Comparison of ENCODE assay signal across 8 cellular contexts in genomic region chr11:66115638-66116410, GRCh38. TPM values are rescaled to one million over a fixed set of nuclear protein-coding genes. Genes with fewer than 3 reads are reported as not detected.
A peak's percentile ranks its signal among the peaks of the same experiment; 100 is the strongest.
DNase-seq lines count a peak whose midpoint lies in the region; ATAC-seq and TF ChIP-seq lines count a peak whose summit lies in the region.

No MANE protein-coding gene starts in this region.

- H3K9ac ChIP-seq in endodermal cell (ENCODE audit: extremely low read depth, low read length, poor library complexity, severe bottlenecking), result no peak overlapping the region

- no peak overlapping the region for H3K27ac ChIP-seq in endodermal cell (ENCODE audit: low read depth, low read length)

- peaks cover 21% of the 10 kb centered on the region for H3K4me1 ChIP-seq in endodermal cell (ENCODE audit: control insufficient read depth, insufficient read depth, low read length)

- H3K9me3 Mint-ChIP-seq in activated CD8-positive, alpha-beta memory T cell treated with anti-CD3 and anti-CD28 coated beads, Interleukin-2, amount 10 ng/mL, durations not matched to agents 7 days and 5 days (ENCODE audit: low read depth), result no peaks in the 10 kb centered on the region
- no peaks in the 10 kb centered on the region for H3K9me3 Mint-ChIP-seq in endodermal cell

- peak; percentile 74 for ATAC-seq in activated CD8-positive, alpha-beta memory T cell treated with anti-CD3 and anti-CD28 coated beads, Interleukin-2, amount 10 ng/mL, durations not matched to agents 7 days and 5 days
- peak; percentile 45 for ATAC-seq in HG03097 (IDR thresholded peaks at IDR 0.05; ENCODE audit: low FRiP score, unreplicated experiment)
- peak; percentile 50 for ATAC-seq in stimulated activated naive CD8-positive, alpha-beta T cell treated with anti-CD3 and anti-CD28 coated beads, Interleukin-15, Interleukin-2, amounts not matched to agents 100 U/mL and 50 U/mL, for 24 hours

- no peak for TF ChIP-seq CTCF in endodermal cell (conservative IDR thresholded peaks at IDR 0.05)

- no peaks in the 10 kb centered on the region for H3K36me3 ChIP-seq in endodermal cell (ENCODE audit: control insufficient read depth, insufficient read depth, low read length)

- WGBS in endodermal cell (ENCODE audit: insufficient coverage in 1 of 2, insufficient read length in 1 of 2), 2 experiments, result 80% methylated on average over 7 to 9 of the region's 10 CpGs

- H3K27me3 Mint-ChIP-seq in activated CD8-positive, alpha-beta memory T cell treated with anti-CD3 and anti-CD28 coated beads, Interleukin-2, amount 10 ng/mL, durations not matched to agents 7 days and 5 days, result no peaks in the 10 kb centered on the region
- no peaks in the 10 kb centered on the region for H3K27me3 Mint-ChIP-seq in endodermal cell (ENCODE audit: insufficient read depth)

- peaks cover 84% of the 10 kb centered on the region for H3K4me1 Mint-ChIP-seq in activated CD8-positive, alpha-beta memory T cell treated with anti-CD3 and anti-CD28 coated beads, Interleukin-2, amount 10 ng/mL, durations not matched to agents 7 days and 5 days
- peaks cover 62% of the 10 kb centered on the region for H3K4me1 Mint-ChIP-seq in endodermal cell

- no peak for DNase-seq in activated CD8-positive, alpha-beta memory T cell treated with anti-CD3 and anti-CD28 coated beads, Interleukin-2, amount 10 ng/mL, durations not matched to agents 7 days and 5 days
- DNase-seq in activated CD8-positive, alpha-beta memory T cell treated with anti-CD3 and anti-CD28 coated beads, Interleukin-2, amount 50 U/mL, for 48 hours, result no peak
- DNase-seq in amniotic epithelial cell (ENCODE audit: low read depth), result peak; percentile 78
- no peak for DNase-seq in stimulated activated naive CD8-positive, alpha-beta T cell treated with anti-CD3 and anti-CD28 coated beads, Interleukin-15, Interleukin-2, amounts not matched to agents 100 U/mL and 50 U/mL, for 24 hours
- DNase-seq in endodermal cell, result no peak
- DNase-seq in NCI-H1417 treated with DMSO at 0.1 percent for 48 hours (lab: John Stamatoyannopoulos, UW), result no peak
- no peak for DNase-seq in NCI-H1092 (lab: John Stamatoyannopoulos, UW)

- H3K27ac Mint-ChIP-seq in activated CD8-positive, alpha-beta memory T cell treated with anti-CD3 and anti-CD28 coated beads, Interleukin-2, amount 10 ng/mL, durations not matched to agents 7 days and 5 days, result peak overlapping the region; percentile 95
- no peak overlapping the region for H3K27ac Mint-ChIP-seq in endodermal cell

- H3K4me3 ChIP-seq in endodermal cell (ENCODE audit: low read length), result no peak overlapping the region

- H3K9me3 ChIP-seq in endodermal cell (ENCODE audit: control insufficient read depth, low read length), result no peaks in the 10 kb centered on the region

- peaks cover 6% of the 10 kb centered on the region for H3K36me3 Mint-ChIP-seq in activated CD8-positive, alpha-beta memory T cell treated with anti-CD3 and anti-CD28 coated beads, Interleukin-2, amount 10 ng/mL, durations not matched to agents 7 days and 5 days
- H3K36me3 Mint-ChIP-seq in endodermal cell (ENCODE audit: low read depth), result no peaks in the 10 kb centered on the region

- CTCF ChIA-PET in activated CD8-positive, alpha-beta memory T cell treated with anti-CD3 and anti-CD28 coated beads, Interleukin-2, amount 10 ng/mL, durations not matched to agents 7 days and 5 days (lab: Charles Lee), result interaction anchor here (0.7 to 7.8 kb wide), 21 partner anchors 8 to 198 kb away, joined by 3 to 70 read pairs (median 3); partner anchors contain the start of genes PACS1 and SF3B2

- H3K4me3 Mint-ChIP-seq in activated CD8-positive, alpha-beta memory T cell treated with anti-CD3 and anti-CD28 coated beads, Interleukin-2, amount 10 ng/mL, durations not matched to agents 7 days and 5 days, result peak overlapping the region; percentile 71
- H3K4me3 Mint-ChIP-seq in endodermal cell, result no peak overlapping the region

- no peaks in the 10 kb centered on the region for H3K27me3 ChIP-seq in endodermal cell (ENCODE audit: control insufficient read depth, insufficient read depth, low read length, poor library complexity, severe bottlenecking)

RNA-seq across cellular contexts. Expression of gene PACS1, which starts 45.8 kb away (rescaled TPM):
- total RNA-seq in activated CD8-positive, alpha-beta memory T cell treated with anti-CD3 and anti-CD28 coated beads, Interleukin-2, amount 10 ng/mL, durations not matched to agents 7 days and 5 days, result 100 to 1,000 TPM in 1 of 2 experiments, 10 to 100 TPM in 1; 96.6 to 104 TPM
- total RNA-seq in endodermal cell, result 10 to 100 TPM; 67.0 to 67.1 TPM
- polyA plus RNA-seq in endodermal cell (2013, experiment 1 of 2), result 33.7 TPM
- polyA plus RNA-seq in endodermal cell (2013, experiment 2 of 2), result 31.8 TPM
